In the genomic region with DNA sequence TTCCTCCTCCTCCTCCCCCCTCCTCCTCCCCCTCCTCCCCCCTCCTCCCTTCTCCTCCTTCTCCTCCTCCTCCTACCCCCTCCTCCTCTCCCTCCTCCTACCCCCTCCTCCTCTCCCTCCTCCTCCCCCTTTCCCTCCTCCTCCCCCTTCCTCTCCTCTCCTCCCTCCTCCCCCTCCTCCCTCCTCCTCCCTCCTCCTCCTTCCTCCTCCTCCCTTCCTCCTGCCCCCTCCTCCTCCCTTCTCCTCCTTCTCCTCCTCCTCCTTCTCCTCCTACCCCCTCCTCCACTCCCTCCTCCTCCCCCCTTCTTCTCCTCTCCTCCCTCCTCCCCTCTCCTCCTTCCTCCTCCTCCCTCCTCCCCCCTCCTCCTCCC, we compare ENCODE assay signal across 10 cellular contexts. TPM values are rescaled to one million over a fixed set of nuclear protein-coding genes. Genes with fewer than 3 reads are reported as not detected.
DNase-seq lines count a peak whose midpoint lies in the region; ATAC-seq and TF ChIP-seq lines count a peak whose summit lies in the region.
"Had no signal": no experiment of that assay in that cellular context is flagged by ENCODE, and none has a peak within 500 bp of the region (broad histone marks: within the 10 kb centered on the region; RNA-seq: fewer than 3 reads in every experiment).

No MANE protein-coding gene starts in this region.

- peaks cover 3 to 5% of the 10 kb centered on the region in 2 donors for H3K36me3 Mint-ChIP-seq in activated T-cell treated with anti-CD3 and anti-CD28 coated beads, Interleukin-2, amount 50 U/mL, for 72 hours (ENCODE audit: insufficient read depth in 2 of 2)
- H3K36me3 Mint-ChIP-seq in activated T-cell treated with anti-CD3 and anti-CD28 coated beads, Interleukin-2, amount 50 U/mL, for 24 hours (ENCODE audit: low read depth) = peaks cover 8% of the 10 kb centered on the region

- peak overlapping the region; percentile 74 to 82 for H3K4me3 Mint-ChIP-seq in activated T-cell treated with anti-CD3 and anti-CD28 coated beads, Interleukin-2, amount 50 U/mL, for 72 hours
- no peak overlapping the region for H3K4me3 Mint-ChIP-seq in activated T-cell treated with anti-CD3 and anti-CD28 coated beads, Interleukin-2, amount 50 U/mL, for 24 hours

- peaks cover 59% of the 10 kb centered on the region for H3K4me1 Mint-ChIP-seq in activated T-cell treated with anti-CD3 and anti-CD28 coated beads, Interleukin-2, amount 50 U/mL, for 72 hours (ENCODE audit: low read depth)
- peaks cover 53% of the 10 kb centered on the region for H3K4me1 Mint-ChIP-seq in activated T-cell treated with anti-CD3 and anti-CD28 coated beads, Interleukin-2, amount 50 U/mL, for 24 hours (ENCODE audit: low read depth)

- POLR2A ChIA-PET in RWPE1 (lab: Yijun Ruan, JAX; ENCODE audit: low non-redundant PET) = no interaction called here

- TF ChIP-seq POLR2A in esophagus squamous epithelium (IDR thresholded peaks at IDR 0.05) = no peak
- no peak for TF ChIP-seq POLR2A in thyroid gland (IDR thresholded peaks at IDR 0.05)

- no peak for TF ChIP-seq CTCF in RWPE1 (conservative IDR thresholded peaks at IDR 0.05; ENCODE audit: low read depth)
- no peak for TF ChIP-seq CTCF in esophagus squamous epithelium (IDR thresholded peaks at IDR 0.05)
- no peak for TF ChIP-seq CTCF in thyroid gland (IDR thresholded peaks at IDR 0.05)

- no peak for ATAC-seq in activated T-cell treated with anti-CD3 and anti-CD28 coated beads, Interleukin-2, amount 50 U/mL, for 72 hours (replicated peaks in 1 of 2)
- no peak for ATAC-seq in HG03025 (IDR thresholded peaks at IDR 0.05; ENCODE audit: low FRiP score, unreplicated experiment)
- no peak for ATAC-seq in GM21423 (IDR thresholded peaks at IDR 0.05; ENCODE audit: unreplicated experiment)

- no peaks in the 10 kb centered on the region for H3K36me3 ChIP-seq in esophagus squamous epithelium
- H3K36me3 ChIP-seq in thyroid gland = no peaks in the 10 kb centered on the region

- H3K4me1 ChIP-seq in esophagus squamous epithelium (peaks cover 9 to 17% (median 14%) of the 10 kb centered on the region in 3 donors), thyroid gland (peaks cover 19 to 23% of the 10 kb centered on the region in 2 donors)

- H3K27ac Mint-ChIP-seq in activated T-cell treated with anti-CD3 and anti-CD28 coated beads, Interleukin-2, amount 50 U/mL, for 72 hours = peak overlapping the region; percentile 71
- no peak overlapping the region for H3K27ac Mint-ChIP-seq in activated T-cell treated with anti-CD3 and anti-CD28 coated beads, Interleukin-2, amount 50 U/mL, for 24 hours

- H3K9me3 ChIP-seq in esophagus squamous epithelium (no peaks in the 10 kb centered on the region), thyroid gland (no peaks in the 10 kb centered on the region)

- no peaks in the 10 kb centered on the region for H3K27me3 Mint-ChIP-seq in activated T-cell treated with anti-CD3 and anti-CD28 coated beads, Interleukin-2, amount 50 U/mL, for 72 hours (ENCODE audit: low read depth)
- H3K27me3 Mint-ChIP-seq in activated T-cell treated with anti-CD3 and anti-CD28 coated beads, Interleukin-2, amount 50 U/mL, for 24 hours = no peaks in the 10 kb centered on the region

- intact Hi-C loops in esophagus squamous epithelium (cut with DNase I) = no loop called here
- intact Hi-C loops in thyroid gland (cut with DNase I) = no loop called here

- H3K27me3 ChIP-seq in esophagus squamous epithelium = no peaks in the 10 kb centered on the region
- H3K27me3 ChIP-seq in thyroid gland = no peaks in the 10 kb centered on the region

- H3K27ac ChIP-seq in RWPE1 = peak overlapping the region; percentile 82
- peak overlapping the region in 3 of 4 donors; percentile 19 to 86 (median 49) for H3K27ac ChIP-seq in esophagus squamous epithelium
- H3K27ac ChIP-seq in thyroid gland = peak overlapping the region; percentile 87 to 88 (median 88)

- H3K4me3 ChIP-seq in esophagus squamous epithelium (no peak overlapping the region), thyroid gland (replicated peaks in 1 of 3) (no peak overlapping the region)

- no peak for DNase-seq in activated T-cell treated with anti-CD3 and anti-CD28 coated beads, Interleukin-2, amount 50 U/mL, for 72 hours
- DNase-seq in activated T-cell treated with anti-CD3 and anti-CD28 coated beads, Interleukin-2, amount 50 U/mL, for 24 hours = no peak
- DNase-seq in RWPE1 (ENCODE audit: low spot score) (no peak), esophagus squamous epithelium (lab: John Stamatoyannopoulos, UW) (no peak), thyroid gland (no peak), NCI-H1092 treated with DMSO at 0.1 percent for 48 hours (lab: John Stamatoyannopoulos, UW) (no peak)

- peaks cover 4% of the 10 kb centered on the region in 2 donors for H3K9me3 Mint-ChIP-seq in activated T-cell treated with anti-CD3 and anti-CD28 coated beads, Interleukin-2, amount 50 U/mL, for 72 hours
- peaks cover 8% of the 10 kb centered on the region for H3K9me3 Mint-ChIP-seq in activated T-cell treated with anti-CD3 and anti-CD28 coated beads, Interleukin-2, amount 50 U/mL, for 24 hours

- CTCF ChIA-PET in RWPE1 (lab: Yijun Ruan, JAX) = interaction anchor here (0.7 to 1.7 kb wide), 7 partner anchors 9 to 223 kb away, joined by 3 to 14 read pairs (median 4); a partner anchor contains a TSS

RNA-seq across cellular contexts. Expression of a gene that starts 6.6 kb away (rescaled TPM):
- 10 to 100 TPM; 31.8 TPM for total RNA-seq in activated T-cell treated with anti-CD3 and anti-CD28 coated beads, Interleukin-2, amount 50 U/mL, for 72 hours
- total RNA-seq in esophagus squamous epithelium (10 to 100 TPM in 2 of 4 donors, 1 to 10 TPM in 2; 4.1 to 12.9 (median 9.4) TPM), thyroid gland (10 to 100 TPM; 10.7 to 34.5 (median 26.9) TPM)

RNA-seq across cellular contexts. Expression of a gene that starts 29.5 kb away (rescaled TPM):
- total RNA-seq in activated T-cell treated with anti-CD3 and anti-CD28 coated beads, Interleukin-2, amount 50 U/mL, for 72 hours = not detected
- total RNA-seq in esophagus squamous epithelium = not detected
- under 1 TPM in 1 of 4 donors, not detected in 3; 0.46 TPM for total RNA-seq in thyroid gland
- total RNA-seq: endothelial cell of umbilical vein, mononuclear cell had no signal

RNA-seq across cellular contexts. Expression of a gene that starts 42.9 kb away (rescaled TPM):
- 100 to 1,000 TPM in 1 of 2 donors, 10 to 100 TPM in 1; 94.5 to 100 TPM for total RNA-seq in activated T-cell treated with anti-CD3 and anti-CD28 coated beads, Interleukin-2, amount 50 U/mL, for 72 hours
- 10 to 100 TPM; 31.4 to 74.7 (median 45.7) TPM for total RNA-seq in esophagus squamous epithelium
- 10 to 100 TPM; 51.0 to 75.0 (median 61.2) TPM for total RNA-seq in thyroid gland

RNA-seq across cellular contexts. Expression of a gene that starts 45.0 kb away (rescaled TPM):
- not detected for total RNA-seq in activated T-cell treated with anti-CD3 and anti-CD28 coated beads, Interleukin-2, amount 50 U/mL, for 72 hours
- total RNA-seq in esophagus squamous epithelium (1 to 10 TPM; 1.9 to 6.3 (median 4.1) TPM), thyroid gland (100 to 1,000 TPM in 3 of 4 donors, 10 to 100 TPM in 1; 43.1 to 166 (median 134) TPM)
- total RNA-seq: endothelial cell of umbilical vein, mononuclear cell had no signal

RNA-seq across cellular contexts. Expression of a gene that starts 51.7 kb away (rescaled TPM):
- total RNA-seq in activated T-cell treated with anti-CD3 and anti-CD28 coated beads, Interleukin-2, amount 50 U/mL, for 72 hours = 1 to 10 TPM; 1.6 to 3.1 TPM
- total RNA-seq in esophagus squamous epithelium = 100 to 1,000 TPM in 2 of 4 donors, 10 to 100 TPM in 2; 68.7 to 208 (median 129) TPM
- total RNA-seq in thyroid gland = 10 to 100 TPM in 3 of 4 donors, 1 to 10 TPM in 1; 6.1 to 15.6 (median 10.9) TPM
